Comparison of ENCODE assay signal across 20 cellular contexts in the genomic region with DNA sequence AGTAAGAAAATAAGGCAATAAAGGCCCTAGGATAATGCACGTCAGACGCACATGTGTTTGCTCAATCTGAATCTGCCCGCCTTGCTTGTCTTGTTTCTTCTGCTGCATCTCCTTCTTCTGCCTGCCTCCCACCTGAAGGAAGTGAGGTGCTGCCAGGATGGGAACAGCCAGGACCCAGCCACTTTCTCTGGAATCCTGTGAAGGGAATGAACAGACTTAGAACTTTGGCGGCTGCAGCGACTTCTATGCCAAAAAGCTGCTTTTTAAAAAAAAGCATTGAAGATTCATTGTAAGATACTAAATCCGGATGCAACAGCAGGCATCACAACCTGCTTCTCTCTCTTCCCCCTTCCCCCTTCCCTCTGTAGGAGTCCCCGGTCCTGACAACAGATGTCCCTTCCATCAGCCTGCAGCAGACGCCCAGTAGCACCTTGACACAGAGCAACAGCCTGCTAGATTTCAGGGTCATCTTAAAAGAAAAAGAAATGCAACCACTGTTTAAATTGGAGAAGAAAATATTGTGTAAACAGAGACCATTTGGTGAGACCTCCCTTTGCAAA.
"Had no signal": no experiment of that assay in that cellular context is flagged by ENCODE, and none has a peak within 500 bp of the region (broad histone marks: within the 10 kb centered on the region; RNA-seq: fewer than 3 reads in every experiment).

No MANE protein-coding gene starts in this region.

- DNase-seq: activated CD4-positive, alpha-beta T cell treated with anti-CD3 and anti-CD28 coated beads for 4 hours; activated CD4-positive, alpha-beta T cell treated with anti-CD3 and anti-CD28 coated beads, Interleukin-2, amount 50 U/mL, for 4 hours; activated naive CD4-positive, alpha-beta T cell; activated T-cell treated with anti-CD3 and anti-CD28 coated beads for 4 hours; activated T-cell treated with anti-CD3 and anti-CD28 coated beads, Interleukin-2, amount 50 U/mL, for 72 hours; colonic mucosa; effector memory CD4-positive, alpha-beta T cell; gastrocnemius medialis; left cardiac atrium; mammary epithelial cell; naive B cell; nucleus accumbens; right lobe of liver; stimulated activated CD4-positive, alpha-beta T cell treated with anti-CD3 and anti-CD28 coated beads, Interleukin-4, amount 100 ng/mL, for 4 hours; stimulated activated CD8-positive, alpha-beta memory T cell treated with anti-CD3 and anti-CD28 coated beads, Interleukin-4, amount 100 ng/mL, for 48 hours; stimulated activated naive CD8-positive, alpha-beta T cell treated with anti-CD3 and anti-CD28 coated beads, Interleukin-15, amount 100 ng/mL, for 72 hours; T-helper 17 cell; T1000; thyroid gland; upper lobe of left lung had no signal
